ENCODE assay signal across 27 cellular contexts in the genomic region with DNA sequence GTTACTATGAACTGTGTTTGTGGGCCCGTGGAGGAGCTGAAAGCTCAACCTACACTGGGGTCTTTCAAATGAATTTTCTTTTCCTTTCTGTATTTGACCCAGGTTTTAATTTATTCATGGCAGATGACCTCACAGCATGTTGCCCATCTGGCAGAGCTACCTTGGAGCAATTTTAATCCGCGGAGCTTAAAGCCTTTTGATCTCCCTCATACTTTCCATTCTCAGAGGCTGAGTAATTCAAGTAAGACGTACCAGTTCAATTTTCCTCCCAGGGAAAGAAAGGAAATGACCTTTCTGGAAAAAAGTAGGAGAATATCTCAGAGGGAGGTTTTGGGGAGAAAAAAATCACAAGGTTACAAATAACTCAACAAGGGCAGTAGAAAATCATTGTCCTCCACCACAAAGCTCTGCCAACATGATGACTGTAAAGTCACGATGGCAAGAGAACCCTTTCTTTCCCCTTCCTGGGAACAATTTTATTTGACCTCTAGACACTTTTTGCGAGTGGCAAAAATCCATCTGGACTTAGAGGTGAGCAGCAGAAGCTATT. TPM values are rescaled to one million over a fixed set of nuclear protein-coding genes. Genes with fewer than 3 reads are reported as not detected.
A peak's percentile ranks its signal among the peaks of the same experiment; 100 is the strongest.
DNase-seq lines count a peak whose midpoint lies in the region; ATAC-seq, FAIRE-seq and TF ChIP-seq lines count a peak whose summit lies in the region.
"Had no signal": no experiment of that assay in that cellular context is flagged by ENCODE, and none has a peak within 500 bp of the region (broad histone marks: within the 10 kb centered on the region; RNA-seq: fewer than 3 reads in every experiment).

No MANE protein-coding gene starts in this region.

- H3K79me1 ChIP-seq in mesenchymal stem cell (replicated peaks; ENCODE audit: low read length, poor library complexity, severe bottlenecking) = no peaks in the 10 kb centered on the region

- intact Hi-C loops in right lobe of liver (cut with DNase I) = no loop called here

- H3K9ac ChIP-seq in mesenchymal stem cell (ENCODE audit: low read length) = no peak overlapping the region

- no peak overlapping the region for H3K23ac ChIP-seq in mesenchymal stem cell (ENCODE audit: low read length in 2 of 2)

- H3K14ac ChIP-seq in mesenchymal stem cell (ENCODE audit: low read length in 2 of 2) = no peak overlapping the region

- no peak overlapping the region for H2AK5ac ChIP-seq in mesenchymal stem cell (ENCODE audit: low read length, severe bottlenecking)

- no peaks in the 10 kb centered on the region for H3K36me3 Mint-ChIP-seq in glutamatergic neuron (ENCODE audit: unreplicated experiment)
- H3K36me3 Mint-ChIP-seq: naive thymus-derived CD8-positive, alpha-beta T cell; WTC11 had no signal

- peaks cover 5% of the 10 kb centered on the region for H3K4me1 Mint-ChIP-seq in glutamatergic neuron (ENCODE audit: low read depth, unreplicated experiment)
- H3K4me1 Mint-ChIP-seq: T-helper 17 cell had no signal

- H3K27me3 ChIP-seq in mesenchymal stem cell (ENCODE audit: control insufficient read depth in 1 of 2, insufficient read depth in 1 of 2, low read length in 2 of 2) = no peaks in the 10 kb centered on the region
- H3K27me3 ChIP-seq in right lobe of liver = no peaks in the 10 kb centered on the region
- H3K27me3 ChIP-seq: BE2C had no signal

- FAIRE-seq in RCC 7860 (lab: Jason Lieb, UNC) = no peak
- FAIRE-seq: small intestine had no signal

- H2BK5ac ChIP-seq in mesenchymal stem cell (ENCODE audit: low read depth, low read length, poor library complexity, severe bottlenecking) = no peak overlapping the region

- H3K36me3 ChIP-seq in mesenchymal stem cell (ENCODE audit: control insufficient read depth in 1 of 2, insufficient read depth in 2 of 2, low read depth in 1 of 2, low read length in 2 of 2) (no peaks in the 10 kb centered on the region), right lobe of liver (no peaks in the 10 kb centered on the region)
- H3K36me3 ChIP-seq: BE2C, HAP-1, stomach had no signal

- WGBS in mesenchymal stem cell = 63% methylated on average over 5 of the region's 6 CpGs
- WGBS in right lobe of liver (ENCODE audit: insufficient coverage, low coverage, low lambda C conversion rate, missing lambda C conversion rate) = 43% methylated on average over 5 of the region's 6 CpGs

- no peak overlapping the region for H4K91ac ChIP-seq in mesenchymal stem cell (ENCODE audit: low read length)

- H3K9me3 Mint-ChIP-seq in glutamatergic neuron (ENCODE audit: unreplicated experiment) = peaks cover 2% of the 10 kb centered on the region

- H3K4ac ChIP-seq in mesenchymal stem cell (ENCODE audit: low read depth in 1 of 2, low read length in 2 of 2) = no peak overlapping the region

- H2BK12ac ChIP-seq in mesenchymal stem cell (ENCODE audit: low read length in 2 of 2) = no peak overlapping the region

- H3K9me3 ChIP-seq in mesenchymal stem cell (ENCODE audit: control insufficient read depth, low read length) (no peaks in the 10 kb centered on the region), right lobe of liver (no peaks in the 10 kb centered on the region)
- H3K9me3 ChIP-seq: BE2C, psoas muscle, stomach had no signal

- TF ChIP-seq POLR2A in right lobe of liver (IDR thresholded peaks at IDR 0.05) = no peak

- H4K8ac ChIP-seq in mesenchymal stem cell (ENCODE audit: low read length) = no peak overlapping the region

- no peak overlapping the region for H3K27ac Mint-ChIP-seq in glutamatergic neuron (ENCODE audit: unreplicated experiment)
- H3K27ac Mint-ChIP-seq: naive thymus-derived CD8-positive, alpha-beta T cell; T-helper 17 cell; WTC11 had no signal

- H3K27ac ChIP-seq in mesenchymal stem cell (ENCODE audit: low read length, poor library complexity, severe bottlenecking) (peak overlapping the region; percentile 53), right lobe of liver (no peak overlapping the region)
- H3K27ac ChIP-seq: psoas muscle, stomach had no signal

- H3K4me2 ChIP-seq in mesenchymal stem cell (ENCODE audit: low read length, poor library complexity, severe bottlenecking) = peak overlapping the region; percentile 8

- peak; percentile 13 for DNase-seq in NCI-H748 (lab: John Stamatoyannopoulos, UW; ENCODE audit: unreplicated experiment)
- no peak for DNase-seq in NCI-H748 treated with DMSO at 0.1 percent for 48 hours (lab: John Stamatoyannopoulos, UW)
- peak; percentile 91 for DNase-seq in astrocyte of the hippocampus (ENCODE audit: low read depth, low spot score)
- no peak for DNase-seq in mesenchymal stem cell
- no peak for DNase-seq in glutamatergic neuron
- DNase-seq in RCC 7860 (ENCODE audit: low spot score) = no peak
- no peak for DNase-seq in stimulated activated CD8-positive, alpha-beta memory T cell treated with anti-CD3 and anti-CD28 coated beads, Interleukin-4, amount 100 ng/mL, for 48 hours
- DNase-seq in right lobe of liver = no peak
- DNase-seq: 8988T; activated CD4-positive, alpha-beta T cell treated with anti-CD3 and anti-CD28 coated beads, Interleukin-2, amount 50 U/mL, for 4 hours; activated CD8-positive, alpha-beta memory T cell treated with anti-CD3 and anti-CD28 coated beads, Interleukin-2, amount 50 U/mL, for 48 hours; BE2C; foreskin fibroblast; kidney glomerular epithelial cell; naive thymus-derived CD8-positive, alpha-beta T cell; NCI-H526 treated with DMSO at 0.1 percent for 48 hours; psoas muscle; small intestine; stimulated activated CD4-positive, alpha-beta T cell treated with anti-CD3 and anti-CD28 coated beads, Interleukin-4, amount 100 ng/mL, for 1 hour; stomach; T-helper 17 cell had no signal

- H3K4me3 Mint-ChIP-seq in glutamatergic neuron (ENCODE audit: unreplicated experiment) = no peak overlapping the region
- H3K4me3 Mint-ChIP-seq: naive thymus-derived CD8-positive, alpha-beta T cell; T-helper 17 cell; WTC11 had no signal

- H3K27me3 Mint-ChIP-seq in glutamatergic neuron (ENCODE audit: unreplicated experiment) = peaks cover 5% of the 10 kb centered on the region
- H3K27me3 Mint-ChIP-seq: T-helper 17 cell had no signal

- peaks cover 5% of the 10 kb centered on the region for H3K4me1 ChIP-seq in mesenchymal stem cell (ENCODE audit: control insufficient read depth, insufficient read depth, low read depth, low read length)
- no peaks in the 10 kb centered on the region for H3K4me1 ChIP-seq in right lobe of liver
- H3K4me1 ChIP-seq: BE2C, HAP-1, psoas muscle, stomach had no signal

- H2BK120ac ChIP-seq in mesenchymal stem cell (ENCODE audit: low read depth, low read length) = no peak overlapping the region

- TF ChIP-seq CTCF in glutamatergic neuron (IDR thresholded peaks at IDR 0.05; ENCODE audit: partially characterized antibody, unreplicated experiment) (no peak), right lobe of liver (IDR thresholded peaks at IDR 0.05) (no peak)

- no peak for ATAC-seq in right lobe of liver
- ATAC-seq: naive thymus-derived CD8-positive, alpha-beta T cell; psoas muscle; T-helper 17 cell; WTC11 had no signal

- no peak overlapping the region for H2BK15ac ChIP-seq in mesenchymal stem cell (ENCODE audit: low read depth, poor library complexity, severe bottlenecking)

- H3K18ac ChIP-seq in mesenchymal stem cell (ENCODE audit: low read depth in 1 of 2, low read length in 2 of 2) = no peak overlapping the region

- no peak overlapping the region for H2AFZ ChIP-seq in mesenchymal stem cell (ENCODE audit: low read depth, low read length)

- H3K4me3 ChIP-seq in mesenchymal stem cell (ENCODE audit: insufficient read depth in 1 of 2, low read depth in 1 of 2, low read length in 2 of 2) = no peak overlapping the region
- no peak overlapping the region for H3K4me3 ChIP-seq in right lobe of liver
- H3K4me3 ChIP-seq: HAP-1, psoas muscle, stomach had no signal

RNA-seq across cellular contexts. Expression of a gene that starts 21.6 kb away (rescaled TPM):
- not detected for polyA plus RNA-seq in mesenchymal stem cell (2013, experiment 1 of 2)
- polyA plus RNA-seq in mesenchymal stem cell (2013, experiment 2 of 2) = not detected
- total RNA-seq in glutamatergic neuron (ENCODE audit: unreplicated experiment) (1.9 TPM), right lobe of liver (not detected)
- total RNA-seq: bronchial epithelial cell; dermis microvascular lymphatic vessel endothelial cell; LHCN-M2; naive thymus-derived CD8-positive, alpha-beta T cell; OCI-LY7; psoas muscle; T-helper 17 cell had no signal
- polyA plus RNA-seq: naive thymus-derived CD8-positive, alpha-beta T cell had no signal

Comparison
In these comparisons a context has a peak if more than half of its experiments do, and no peak if none do; other contexts are left out.
1. DNase-seq: peak in NCI-H748 (single experiment) and astrocyte of the hippocampus (single experiment); none in NCI-H748 treated with DMSO at 0.1 percent for 48 hours (single experiment), mesenchymal stem cell (single experiment), glutamatergic neuron (single experiment), RCC 7860 (single experiment), stimulated activated CD8-positive, alpha-beta memory T cell treated with anti-CD3 and anti-CD28 coated beads, Interleukin-4, amount 100 ng/mL, for 48 hours (single experiment) and right lobe of liver (0 of 3).